In the genomic region with DNA sequence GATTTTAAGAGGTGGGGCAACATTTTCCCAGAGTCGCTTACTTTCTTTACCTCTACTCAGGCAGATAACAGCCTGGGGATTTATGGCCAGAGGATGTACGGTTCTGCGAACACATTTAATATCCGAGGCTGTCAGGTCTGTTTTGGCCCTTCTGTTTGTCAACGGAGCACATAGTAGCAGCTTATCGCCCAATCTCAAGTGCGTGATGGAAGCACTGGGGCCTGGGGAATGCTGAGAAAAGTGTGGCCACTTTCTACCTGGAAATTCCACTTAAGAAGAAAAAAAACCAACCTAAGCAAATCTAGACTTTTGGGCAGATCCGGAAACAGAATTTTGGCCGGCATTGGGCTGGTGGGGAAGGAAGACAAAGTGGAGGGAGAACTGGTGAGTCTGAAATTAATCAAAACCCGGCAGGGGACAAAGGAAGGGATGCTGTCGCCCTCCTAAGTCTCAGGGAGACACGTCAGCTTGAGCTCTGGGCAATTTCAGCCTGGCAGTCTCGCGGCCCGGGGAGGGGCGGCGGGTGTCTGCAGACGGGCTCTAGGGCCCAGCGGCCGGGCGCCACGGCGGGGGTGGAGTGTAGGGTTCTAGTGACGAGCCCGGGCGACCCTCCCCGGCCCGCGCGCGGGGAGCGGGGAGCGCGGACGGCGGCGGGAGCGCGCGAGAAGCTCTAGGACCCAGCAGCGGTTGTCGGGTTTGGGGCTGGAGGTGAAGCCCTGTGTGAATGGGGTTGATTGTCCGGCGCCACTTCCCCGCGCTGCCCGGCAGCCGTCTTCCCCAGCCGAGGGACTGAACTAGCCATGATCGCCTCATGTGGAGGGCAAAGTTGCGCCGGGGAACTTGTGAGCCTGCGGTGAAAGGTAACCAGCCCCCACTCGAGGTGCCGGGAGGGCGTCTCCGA, we compare ENCODE assay signal across 2 cellular contexts.
TF ChIP-seq lines count a peak whose summit lies in the region.

Gene AMOTL1 (plus strand): TSS at position 656 of the 901 bp plus-strand sequence. CDS start 156 bp downstream, at position 812.

TF ChIP-seq in HCT116, 20 proteins besides CTCF, POLR2A, EP300 and RAD21 (continued from another document):
- TF ChIP-seq ZBTB33 (IDR thresholded peaks at IDR 0.05; ENCODE audit: extremely low read depth, insufficient replicate concordance, low read length) (no peak), EZH2 (IDR thresholded peaks at IDR 0.05) (no peak), EGR1 (IDR thresholded peaks at IDR 0.05; ENCODE audit: low read depth) (peak; percentile 91), CEBPB (IDR thresholded peaks at IDR 0.05; ENCODE audit: low read depth) (no peak), SRF (IDR thresholded peaks at IDR 0.05; ENCODE audit: low read depth) (no peak; the same call in 1 of the 2 replicates), TCF7L2 (IDR thresholded peaks at IDR 0.05; ENCODE audit: borderline replicate concordance, extremely low read depth, insufficient read depth, insufficient read length) (no peak), ZFX (IDR thresholded peaks at IDR 0.05) (no peak), SIN3A (IDR thresholded peaks at IDR 0.05; ENCODE audit: low read depth) (peak; percentile 49; the same call in 1 of the 2 replicates), ZNF274 (IDR thresholded peaks at IDR 0.05; ENCODE audit: low read depth, low read length) (no peak), SP1 (IDR thresholded peaks at IDR 0.05; ENCODE audit: low read depth) (peak; percentile 82)

TF ChIP-seq in liver, 16 proteins besides CTCF, POLR2A, EP300 and RAD21 (continued from another document):
- TF ChIP-seq, protein P1, sequence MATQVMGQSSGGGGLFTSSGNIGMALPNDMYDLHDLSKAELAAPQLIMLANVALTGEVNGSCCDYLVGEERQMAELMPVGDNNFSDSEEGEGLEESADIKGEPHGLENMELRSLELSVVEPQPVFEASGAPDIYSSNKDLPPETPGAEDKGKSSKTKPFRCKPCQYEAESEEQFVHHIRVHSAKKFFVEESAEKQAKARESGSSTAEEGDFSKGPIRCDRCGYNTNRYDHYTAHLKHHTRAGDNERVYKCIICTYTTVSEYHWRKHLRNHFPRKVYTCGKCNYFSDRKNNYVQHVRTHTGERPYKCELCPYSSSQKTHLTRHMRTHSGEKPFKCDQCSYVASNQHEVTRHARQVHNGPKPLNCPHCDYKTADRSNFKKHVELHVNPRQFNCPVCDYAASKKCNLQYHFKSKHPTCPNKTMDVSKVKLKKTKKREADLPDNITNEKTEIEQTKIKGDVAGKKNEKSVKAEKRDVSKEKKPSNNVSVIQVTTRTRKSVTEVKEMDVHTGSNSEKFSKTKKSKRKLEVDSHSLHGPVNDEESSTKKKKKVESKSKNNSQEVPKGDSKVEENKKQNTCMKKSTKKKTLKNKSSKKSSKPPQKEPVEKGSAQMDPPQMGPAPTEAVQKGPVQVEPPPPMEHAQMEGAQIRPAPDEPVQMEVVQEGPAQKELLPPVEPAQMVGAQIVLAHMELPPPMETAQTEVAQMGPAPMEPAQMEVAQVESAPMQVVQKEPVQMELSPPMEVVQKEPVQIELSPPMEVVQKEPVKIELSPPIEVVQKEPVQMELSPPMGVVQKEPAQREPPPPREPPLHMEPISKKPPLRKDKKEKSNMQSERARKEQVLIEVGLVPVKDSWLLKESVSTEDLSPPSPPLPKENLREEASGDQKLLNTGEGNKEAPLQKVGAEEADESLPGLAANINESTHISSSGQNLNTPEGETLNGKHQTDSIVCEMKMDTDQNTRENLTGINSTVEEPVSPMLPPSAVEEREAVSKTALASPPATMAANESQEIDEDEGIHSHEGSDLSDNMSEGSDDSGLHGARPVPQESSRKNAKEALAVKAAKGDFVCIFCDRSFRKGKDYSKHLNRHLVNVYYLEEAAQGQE (IDR thresholded peaks at IDR 0.05): no peak
- no peak for TF ChIP-seq SP1 (IDR thresholded peaks at IDR 0.05)
- no peak for TF ChIP-seq ZBTB33 (IDR thresholded peaks at IDR 0.05)
- no peak for TF ChIP-seq TAF1 (conservative IDR thresholded peaks at IDR 0.05)
- no peak for TF ChIP-seq FOXA2 (IDR thresholded peaks at IDR 0.05)
- peak; percentile 11 for TF ChIP-seq YY1 (IDR thresholded peaks at IDR 0.05)
- TF ChIP-seq RXRA (IDR thresholded peaks at IDR 0.05): no peak
- TF ChIP-seq GABPA (IDR thresholded peaks at IDR 0.05 in 1 of 2, conservative IDR thresholded peaks at IDR 0.05 in 1 of 2): no peak
TF ChIP-seq in liver: peak in this region for 3.
